Comparison of ENCODE assay signal across 18 cellular contexts in genomic region chr15:61390138-61390537, GRCh38.
A peak's percentile ranks its signal among the peaks of the same experiment; 100 is the strongest.
DNase-seq lines count a peak whose midpoint lies in the region; ATAC-seq and TF ChIP-seq lines count a peak whose summit lies in the region.
"Had no signal": no experiment of that assay in that cellular context is flagged by ENCODE, and none has a peak within 500 bp of the region (broad histone marks: within the 10 kb centered on the region; RNA-seq: fewer than 3 reads in every experiment).

No MANE protein-coding gene starts in this region.

- H3K36me3 Mint-ChIP-seq in activated naive CD8-positive, alpha-beta T cell treated with anti-CD3 and anti-CD28 coated beads, Interleukin-2, amount 50 U/mL, for 24 hours (ENCODE audit: low read depth) = no peaks in the 10 kb centered on the region
- H3K36me3 Mint-ChIP-seq in activated naive CD8-positive, alpha-beta T cell treated with anti-CD3 and anti-CD28 coated beads for 36 hours = no peaks in the 10 kb centered on the region

- TF ChIP-seq CTCF in KMS-11 (conservative IDR thresholded peaks at IDR 0.05; ENCODE audit: low read depth, low read length) = no peak
- TF ChIP-seq CTCF in fibroblast of mammary gland (conservative IDR thresholded peaks at IDR 0.05; ENCODE audit: control insufficient read depth, insufficient read depth, low read depth, low read length) = peak; percentile 10

- no peak overlapping the region for H2AFZ ChIP-seq in KMS-11 (ENCODE audit: low read depth)

- no peak for DNase-seq in activated naive CD8-positive, alpha-beta T cell treated with anti-CD3 and anti-CD28 coated beads, Interleukin-2, amount 50 U/mL, for 24 hours
- DNase-seq in activated naive CD8-positive, alpha-beta T cell treated with anti-CD3 and anti-CD28 coated beads for 36 hours = no peak
- DNase-seq in fibroblast of mammary gland (ENCODE audit: low read depth) = peak; percentile 67
- peak; percentile 43 for DNase-seq in skeletal muscle cell (ENCODE audit: low read depth)
- no peak for DNase-seq in NCI-H774 (lab: John Stamatoyannopoulos, UW)
- no peak for DNase-seq in islet precursor cell
- DNase-seq: Caco-2; CD4-positive, alpha-beta T cell; GOT3; NCI-H1436; NCI-H2029; NCI-H2171; NCI-H526 treated with DMSO at 0.1 percent for 48 hours; Peyer's patch had no signal

- H3K9ac ChIP-seq in KMS-11 = no peak overlapping the region

- H3K27ac ChIP-seq in KMS-11 = 0 out of 2 replicates have a peak overlapping the region, but pooled peaks have one; percentile 21
- H3K27ac ChIP-seq: Peyer's patch, SJSA1 had no signal

- peaks cover 12% of the 10 kb centered on the region for H3K9me3 Mint-ChIP-seq in activated naive CD8-positive, alpha-beta T cell treated with anti-CD3 and anti-CD28 coated beads, Interleukin-2, amount 50 U/mL, for 24 hours
- H3K9me3 Mint-ChIP-seq in activated naive CD8-positive, alpha-beta T cell treated with anti-CD3 and anti-CD28 coated beads for 36 hours = peaks cover 11% of the 10 kb centered on the region

- H4K20me1 ChIP-seq in KMS-11 (ENCODE audit: insufficient read depth) = no peaks in the 10 kb centered on the region

- H3K79me2 ChIP-seq in KMS-11 (ENCODE audit: insufficient read depth, low read depth) = no peaks in the 10 kb centered on the region

- H3K4me3 Mint-ChIP-seq in activated naive CD8-positive, alpha-beta T cell treated with anti-CD3 and anti-CD28 coated beads, Interleukin-2, amount 50 U/mL, for 24 hours = peak overlapping the region; percentile 16
- no peak overlapping the region for H3K4me3 Mint-ChIP-seq in activated naive CD8-positive, alpha-beta T cell treated with anti-CD3 and anti-CD28 coated beads for 36 hours
- H3K4me3 Mint-ChIP-seq: CD4-positive, alpha-beta T cell had no signal

- peak overlapping the region; percentile 44 for H3K4me2 ChIP-seq in KMS-11

- H3K4me1 ChIP-seq in KMS-11 (ENCODE audit: low read depth, poor library complexity, severe bottlenecking) = peaks cover 52% of the 10 kb centered on the region
- H3K4me1 ChIP-seq: Caco-2, Peyer's patch, SJSA1 had no signal

- H3K27me3 ChIP-seq in KMS-11 (ENCODE audit: insufficient read depth, low read depth) = no peaks in the 10 kb centered on the region
- H3K27me3 ChIP-seq: Peyer's patch, SJSA1 had no signal

- peak overlapping the region; percentile 60 for H3K27ac Mint-ChIP-seq in activated naive CD8-positive, alpha-beta T cell treated with anti-CD3 and anti-CD28 coated beads, Interleukin-2, amount 50 U/mL, for 24 hours
- H3K27ac Mint-ChIP-seq in activated naive CD8-positive, alpha-beta T cell treated with anti-CD3 and anti-CD28 coated beads for 36 hours = no peak overlapping the region
- H3K27ac Mint-ChIP-seq: CD4-positive, alpha-beta T cell had no signal

- H3K4me3 ChIP-seq in KMS-11 (IDR thresholded peaks at IDR 0.05; ENCODE audit: insufficient read depth, low read depth, low read length) (no peak overlapping the region), fibroblast of mammary gland (ENCODE audit: control insufficient read depth, low read depth, low read length) (no peak overlapping the region), skeletal muscle cell (ENCODE audit: low read depth, low read length) (no peak overlapping the region)
- H3K4me3 ChIP-seq: Peyer's patch, SJSA1 had no signal

- H3K27me3 Mint-ChIP-seq in activated naive CD8-positive, alpha-beta T cell treated with anti-CD3 and anti-CD28 coated beads, Interleukin-2, amount 50 U/mL, for 24 hours = peaks cover 10% of the 10 kb centered on the region
- H3K27me3 Mint-ChIP-seq in activated naive CD8-positive, alpha-beta T cell treated with anti-CD3 and anti-CD28 coated beads for 36 hours = peaks cover 30% of the 10 kb centered on the region

- H3K4me1 Mint-ChIP-seq in activated naive CD8-positive, alpha-beta T cell treated with anti-CD3 and anti-CD28 coated beads, Interleukin-2, amount 50 U/mL, for 24 hours = peaks cover 7% of the 10 kb centered on the region
- H3K4me1 Mint-ChIP-seq in activated naive CD8-positive, alpha-beta T cell treated with anti-CD3 and anti-CD28 coated beads for 36 hours = peaks cover 7% of the 10 kb centered on the region

- no peaks in the 10 kb centered on the region for H3K36me3 ChIP-seq in KMS-11 (ENCODE audit: insufficient read depth)
- H3K36me3 ChIP-seq: Peyer's patch, SJSA1 had no signal

- no peak for ATAC-seq in activated naive CD8-positive, alpha-beta T cell treated with anti-CD3 and anti-CD28 coated beads, Interleukin-2, amount 50 U/mL, for 24 hours
- ATAC-seq in GM18858 (IDR thresholded peaks at IDR 0.05; ENCODE audit: unreplicated experiment) = no peak
- ATAC-seq: HCT116 had no signal

Comparison
In these comparisons a context has a peak if more than half of its experiments do, and no peak if none do; other contexts are left out.
1. DNase-seq: peak in fibroblast of mammary gland (single experiment) and skeletal muscle cell (single experiment); none in activated naive CD8-positive, alpha-beta T cell treated with anti-CD3 and anti-CD28 coated beads, Interleukin-2, amount 50 U/mL, for 24 hours (single experiment), activated naive CD8-positive, alpha-beta T cell treated with anti-CD3 and anti-CD28 coated beads for 36 hours (single experiment), NCI-H774 (single experiment) and islet precursor cell (single experiment).